Comparison of ENCODE assay signal across 16 cellular contexts in genomic region chr21:41759926-41760325, GRCh38. TPM values are rescaled to one million over a fixed set of nuclear protein-coding genes. Genes with fewer than 3 reads are reported as not detected.
"Had no signal": no experiment of that assay in that cellular context is flagged by ENCODE, and none has a peak within 500 bp of the region (broad histone marks: within the 10 kb centered on the region; RNA-seq: fewer than 3 reads in every experiment).

No MANE protein-coding gene starts in this region.

- H3K4me3 Mint-ChIP-seq: activated naive CD4-positive, alpha-beta T cell treated with anti-CD3 and anti-CD28 coated beads for 36 hours; activated naive CD8-positive, alpha-beta T cell treated with anti-CD3 and anti-CD28 coated beads, Interleukin-2, amount 50 U/mL, for 24 hours; T-helper 2 cell treated with Interferon-gamma antibody and Interleukin-4, amounts not matched to agents 5 μg/mL and 100 μg/mL, for 36 hours had no signal

- H3K27ac ChIP-seq: epithelial cell of prostate, gastrocnemius medialis, heart left ventricle, thoracic aorta had no signal

- H3K27ac Mint-ChIP-seq: activated naive CD4-positive, alpha-beta T cell treated with anti-CD3 and anti-CD28 coated beads for 36 hours; activated naive CD8-positive, alpha-beta T cell treated with anti-CD3 and anti-CD28 coated beads, Interleukin-2, amount 50 U/mL, for 24 hours; activated T-helper 2 cell treated with anti-CD3 and anti-CD28 coated beads, Interferon-gamma antibody, Interleukin-2, Interleukin-4, amounts not matched to agents 10 μg/mL and 5 μg/mL and 100 μg/mL, durations not matched to agents 14 hours and 24 hours and 36 hours; T-helper 2 cell treated with Interferon-gamma antibody and Interleukin-4, amounts not matched to agents 5 μg/mL and 100 μg/mL, for 36 hours had no signal

- DNase-seq: activated CD4-positive, alpha-beta T cell treated with anti-CD3 and anti-CD28 coated beads, Interleukin-2, amount 50 U/mL, for 4 hours; activated CD4-positive, CD25-positive, alpha-beta regulatory T cell treated with anti-CD3 and anti-CD28 coated beads, Interleukin-2, amount 50 U/mL, for 72 hours; activated naive CD4-positive, alpha-beta T cell treated with anti-CD3 and anti-CD28 coated beads for 36 hours; activated naive CD8-positive, alpha-beta T cell treated with anti-CD3 and anti-CD28 coated beads, Interleukin-2, amount 50 U/mL, for 24 hours; gastrocnemius medialis; heart left ventricle; midbrain; stimulated activated CD4-positive, alpha-beta T cell treated with anti-CD3 and anti-CD28 coated beads, Interleukin-12 subunit alpha, Interleukin-12 subunit beta, amount 100 ng/mL, for 4 hours; stimulated activated CD4-positive, alpha-beta T cell treated with anti-CD3 and anti-CD28 coated beads, Interleukin-2, amount 100 ng/mL, for 24 hours had no signal

- ATAC-seq: activated naive CD8-positive, alpha-beta T cell treated with anti-CD3 and anti-CD28 coated beads, Interleukin-2, amount 50 U/mL, for 24 hours; gastrocnemius medialis; heart left ventricle; left lobe of liver; pancreas had no signal

- H3K9me3 Mint-ChIP-seq: activated naive CD4-positive, alpha-beta T cell treated with anti-CD3 and anti-CD28 coated beads for 36 hours; activated naive CD8-positive, alpha-beta T cell treated with anti-CD3 and anti-CD28 coated beads, Interleukin-2, amount 50 U/mL, for 24 hours; activated T-helper 2 cell treated with anti-CD3 and anti-CD28 coated beads, Interferon-gamma antibody, Interleukin-2, Interleukin-4, amounts not matched to agents 10 μg/mL and 5 μg/mL and 100 μg/mL, durations not matched to agents 14 hours and 24 hours and 36 hours; T-helper 2 cell treated with Interferon-gamma antibody and Interleukin-4, amounts not matched to agents 5 μg/mL and 100 μg/mL, for 36 hours had no signal

RNA-seq across cellular contexts. Expression of gene RIPK4, which starts 6.9 kb away (rescaled TPM):
- total RNA-seq: activated T-helper 2 cell treated with anti-CD3 and anti-CD28 coated beads, Interferon-gamma antibody, Interleukin-2, Interleukin-4, amounts not matched to agents 10 μg/mL and 5 μg/mL and 100 μg/mL, durations not matched to agents 14 hours and 24 hours and 36 hours; myocyte had no signal
